Comparison of ENCODE assay signal across 1 cellular context in the genomic region with DNA sequence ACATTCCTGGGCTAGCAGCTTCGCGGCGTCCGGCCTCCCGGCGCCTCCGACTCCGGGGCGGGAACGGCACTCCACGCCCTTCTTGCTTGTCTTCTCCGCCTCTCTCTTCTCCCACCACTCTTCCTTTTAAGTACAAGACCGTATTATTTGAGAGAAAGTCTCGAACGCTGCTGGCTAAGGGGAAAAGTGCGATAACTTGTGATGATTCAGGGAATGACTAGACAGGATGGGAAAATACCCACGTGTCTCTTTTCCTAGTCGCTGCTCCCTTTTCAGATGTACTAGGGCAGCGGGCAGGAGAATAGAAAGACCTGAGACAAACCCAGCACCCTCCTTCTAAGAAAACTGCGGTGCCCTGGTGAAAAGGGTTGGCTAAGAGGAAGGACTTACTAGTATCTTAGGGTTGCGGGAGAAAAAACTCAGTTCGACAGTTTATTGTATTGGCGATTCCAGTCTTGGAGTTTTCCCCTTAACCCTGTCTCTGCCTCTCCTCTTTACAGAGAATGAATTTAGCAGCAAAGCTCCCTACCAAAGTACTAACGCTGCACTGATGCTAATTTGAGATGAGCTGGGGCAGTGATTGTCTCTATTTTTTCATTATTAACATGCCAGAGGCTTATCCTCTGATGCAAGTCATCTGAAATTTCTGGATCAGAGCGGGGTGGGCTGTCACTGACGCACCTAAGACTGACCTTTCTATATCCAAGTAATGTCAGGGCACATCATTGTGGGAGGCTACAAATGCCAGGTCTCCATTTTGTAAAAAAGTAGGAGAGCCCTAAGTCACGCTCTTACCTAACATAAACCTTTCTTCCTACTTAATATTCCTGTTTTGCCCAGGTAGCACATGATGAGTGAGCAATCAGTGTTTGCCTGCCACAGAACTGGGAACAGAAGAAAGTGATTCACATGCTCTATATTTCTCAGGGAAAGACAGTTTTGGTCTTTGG.
TF ChIP-seq lines count a peak whose summit lies in the region.

No MANE protein-coding gene starts in this region.

TF ChIP-seq in HepG2, 621 proteins besides CTCF, POLR2A, EP300 and RAD21 (continued from another document and continues in another):
- TF ChIP-seq, protein P1, sequence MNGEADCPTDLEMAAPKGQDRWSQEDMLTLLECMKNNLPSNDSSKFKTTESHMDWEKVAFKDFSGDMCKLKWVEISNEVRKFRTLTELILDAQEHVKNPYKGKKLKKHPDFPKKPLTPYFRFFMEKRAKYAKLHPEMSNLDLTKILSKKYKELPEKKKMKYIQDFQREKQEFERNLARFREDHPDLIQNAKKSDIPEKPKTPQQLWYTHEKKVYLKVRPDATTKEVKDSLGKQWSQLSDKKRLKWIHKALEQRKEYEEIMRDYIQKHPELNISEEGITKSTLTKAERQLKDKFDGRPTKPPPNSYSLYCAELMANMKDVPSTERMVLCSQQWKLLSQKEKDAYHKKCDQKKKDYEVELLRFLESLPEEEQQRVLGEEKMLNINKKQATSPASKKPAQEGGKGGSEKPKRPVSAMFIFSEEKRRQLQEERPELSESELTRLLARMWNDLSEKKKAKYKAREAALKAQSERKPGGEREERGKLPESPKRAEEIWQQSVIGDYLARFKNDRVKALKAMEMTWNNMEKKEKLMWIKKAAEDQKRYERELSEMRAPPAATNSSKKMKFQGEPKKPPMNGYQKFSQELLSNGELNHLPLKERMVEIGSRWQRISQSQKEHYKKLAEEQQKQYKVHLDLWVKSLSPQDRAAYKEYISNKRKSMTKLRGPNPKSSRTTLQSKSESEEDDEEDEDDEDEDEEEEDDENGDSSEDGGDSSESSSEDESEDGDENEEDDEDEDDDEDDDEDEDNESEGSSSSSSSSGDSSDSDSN (CRISPR knock-in tag; IDR thresholded peaks at IDR 0.05) = no peak; the same call in none of the 2 replicates
- no peak for TF ChIP-seq ZNF180 (CRISPR knock-in tag; IDR thresholded peaks at IDR 0.05; ENCODE audit: borderline replicate concordance, low read depth)
- no peak for TF ChIP-seq ZNF629 (CRISPR knock-in tag; conservative IDR thresholded peaks at IDR 0.05)
- no peak for TF ChIP-seq SETDB1 (CRISPR knock-in tag; IDR thresholded peaks at IDR 0.05; ENCODE audit: borderline replicate concordance)
- no peak for TF ChIP-seq ZNF256 (CRISPR knock-in tag; conservative IDR thresholded peaks at IDR 0.05)
- no peak for TF ChIP-seq ZNF878 (CRISPR knock-in tag; IDR thresholded peaks at IDR 0.05)
- TF ChIP-seq FOXC1 (CRISPR knock-in tag; IDR thresholded peaks at IDR 0.05; ENCODE audit: borderline replicate concordance) = no peak
- TF ChIP-seq AHR (CRISPR knock-in tag; IDR thresholded peaks at IDR 0.05) = no peak
- TF ChIP-seq, protein P2, sequence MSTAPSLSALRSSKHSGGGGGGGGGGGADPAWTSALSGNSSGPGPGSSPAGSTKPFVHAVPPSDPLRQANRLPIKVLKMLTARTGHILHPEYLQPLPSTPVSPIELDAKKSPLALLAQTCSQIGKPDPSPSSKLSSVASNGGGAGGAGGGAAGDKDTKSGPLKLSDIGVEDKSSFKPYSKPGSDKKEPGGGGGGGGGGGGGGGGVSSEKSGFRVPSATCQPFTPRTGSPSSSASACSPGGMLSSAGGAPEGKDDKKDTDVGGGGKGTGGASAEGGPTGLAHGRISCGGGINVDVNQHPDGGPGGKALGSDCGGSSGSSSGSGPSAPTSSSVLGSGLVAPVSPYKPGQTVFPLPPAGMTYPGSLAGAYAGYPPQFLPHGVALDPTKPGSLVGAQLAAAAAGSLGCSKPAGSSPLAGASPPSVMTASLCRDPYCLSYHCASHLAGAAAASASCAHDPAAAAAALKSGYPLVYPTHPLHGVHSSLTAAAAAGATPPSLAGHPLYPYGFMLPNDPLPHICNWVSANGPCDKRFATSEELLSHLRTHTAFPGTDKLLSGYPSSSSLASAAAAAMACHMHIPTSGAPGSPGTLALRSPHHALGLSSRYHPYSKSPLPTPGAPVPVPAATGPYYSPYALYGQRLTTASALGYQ (CRISPR knock-in tag; IDR thresholded peaks at IDR 0.05) = no peak
- TF ChIP-seq, protein P3, sequence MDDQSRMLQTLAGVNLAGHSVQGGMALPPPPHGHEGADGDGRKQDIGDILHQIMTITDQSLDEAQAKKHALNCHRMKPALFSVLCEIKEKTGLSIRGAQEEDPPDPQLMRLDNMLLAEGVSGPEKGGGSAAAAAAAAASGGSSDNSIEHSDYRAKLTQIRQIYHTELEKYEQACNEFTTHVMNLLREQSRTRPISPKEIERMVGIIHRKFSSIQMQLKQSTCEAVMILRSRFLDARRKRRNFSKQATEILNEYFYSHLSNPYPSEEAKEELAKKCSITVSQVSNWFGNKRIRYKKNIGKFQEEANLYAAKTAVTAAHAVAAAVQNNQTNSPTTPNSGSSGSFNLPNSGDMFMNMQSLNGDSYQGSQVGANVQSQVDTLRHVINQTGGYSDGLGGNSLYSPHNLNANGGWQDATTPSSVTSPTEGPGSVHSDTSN (CRISPR knock-in tag; IDR thresholded peaks at IDR 0.05; ENCODE audit: borderline replicate concordance) = no peak
- no peak for TF ChIP-seq ZNF343 (CRISPR knock-in tag; IDR thresholded peaks at IDR 0.05)
- TF ChIP-seq, protein P4, sequence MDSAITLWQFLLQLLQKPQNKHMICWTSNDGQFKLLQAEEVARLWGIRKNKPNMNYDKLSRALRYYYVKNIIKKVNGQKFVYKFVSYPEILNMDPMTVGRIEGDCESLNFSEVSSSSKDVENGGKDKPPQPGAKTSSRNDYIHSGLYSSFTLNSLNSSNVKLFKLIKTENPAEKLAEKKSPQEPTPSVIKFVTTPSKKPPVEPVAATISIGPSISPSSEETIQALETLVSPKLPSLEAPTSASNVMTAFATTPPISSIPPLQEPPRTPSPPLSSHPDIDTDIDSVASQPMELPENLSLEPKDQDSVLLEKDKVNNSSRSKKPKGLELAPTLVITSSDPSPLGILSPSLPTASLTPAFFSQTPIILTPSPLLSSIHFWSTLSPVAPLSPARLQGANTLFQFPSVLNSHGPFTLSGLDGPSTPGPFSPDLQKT (CRISPR knock-in tag; IDR thresholded peaks at IDR 0.05; ENCODE audit: borderline replicate concordance) = no peak
- TF ChIP-seq, protein P5, sequence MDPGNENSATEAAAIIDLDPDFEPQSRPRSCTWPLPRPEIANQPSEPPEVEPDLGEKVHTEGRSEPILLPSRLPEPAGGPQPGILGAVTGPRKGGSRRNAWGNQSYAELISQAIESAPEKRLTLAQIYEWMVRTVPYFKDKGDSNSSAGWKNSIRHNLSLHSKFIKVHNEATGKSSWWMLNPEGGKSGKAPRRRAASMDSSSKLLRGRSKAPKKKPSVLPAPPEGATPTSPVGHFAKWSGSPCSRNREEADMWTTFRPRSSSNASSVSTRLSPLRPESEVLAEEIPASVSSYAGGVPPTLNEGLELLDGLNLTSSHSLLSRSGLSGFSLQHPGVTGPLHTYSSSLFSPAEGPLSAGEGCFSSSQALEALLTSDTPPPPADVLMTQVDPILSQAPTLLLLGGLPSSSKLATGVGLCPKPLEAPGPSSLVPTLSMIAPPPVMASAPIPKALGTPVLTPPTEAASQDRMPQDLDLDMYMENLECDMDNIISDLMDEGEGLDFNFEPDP (CRISPR knock-in tag; conservative IDR thresholded peaks at IDR 0.05) = no peak
- no peak for TF ChIP-seq ZNF335 (CRISPR knock-in tag; IDR thresholded peaks at IDR 0.05)
- no peak for TF ChIP-seq TSC22D2 (CRISPR knock-in tag; IDR thresholded peaks at IDR 0.05; ENCODE audit: borderline replicate concordance)
- no peak for TF ChIP-seq SRF (IDR thresholded peaks at IDR 0.05; ENCODE audit: low read depth, low read length)
- no peak for TF ChIP-seq MEIS2 (CRISPR knock-in tag; IDR thresholded peaks at IDR 0.05)
- TF ChIP-seq PHF21A (CRISPR knock-in tag; IDR thresholded peaks at IDR 0.05) = peak; percentile 57; the same call in 1 of the 2 replicates
- TF ChIP-seq, protein P6, sequence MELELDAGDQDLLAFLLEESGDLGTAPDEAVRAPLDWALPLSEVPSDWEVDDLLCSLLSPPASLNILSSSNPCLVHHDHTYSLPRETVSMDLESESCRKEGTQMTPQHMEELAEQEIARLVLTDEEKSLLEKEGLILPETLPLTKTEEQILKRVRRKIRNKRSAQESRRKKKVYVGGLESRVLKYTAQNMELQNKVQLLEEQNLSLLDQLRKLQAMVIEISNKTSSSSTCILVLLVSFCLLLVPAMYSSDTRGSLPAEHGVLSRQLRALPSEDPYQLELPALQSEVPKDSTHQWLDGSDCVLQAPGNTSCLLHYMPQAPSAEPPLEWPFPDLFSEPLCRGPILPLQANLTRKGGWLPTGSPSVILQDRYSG (CRISPR knock-in tag; IDR thresholded peaks at IDR 0.05) = no peak
- TF ChIP-seq POLR2AphosphoS2 (IDR thresholded peaks at IDR 0.05; ENCODE audit: low read depth, low read length) = no peak
- no peak for TF ChIP-seq ZNF546 (CRISPR knock-in tag; conservative IDR thresholded peaks at IDR 0.05)
- no peak for TF ChIP-seq NR2C2 (CRISPR knock-in tag; IDR thresholded peaks at IDR 0.05; ENCODE audit: borderline replicate concordance)
- TF ChIP-seq, protein P7, sequence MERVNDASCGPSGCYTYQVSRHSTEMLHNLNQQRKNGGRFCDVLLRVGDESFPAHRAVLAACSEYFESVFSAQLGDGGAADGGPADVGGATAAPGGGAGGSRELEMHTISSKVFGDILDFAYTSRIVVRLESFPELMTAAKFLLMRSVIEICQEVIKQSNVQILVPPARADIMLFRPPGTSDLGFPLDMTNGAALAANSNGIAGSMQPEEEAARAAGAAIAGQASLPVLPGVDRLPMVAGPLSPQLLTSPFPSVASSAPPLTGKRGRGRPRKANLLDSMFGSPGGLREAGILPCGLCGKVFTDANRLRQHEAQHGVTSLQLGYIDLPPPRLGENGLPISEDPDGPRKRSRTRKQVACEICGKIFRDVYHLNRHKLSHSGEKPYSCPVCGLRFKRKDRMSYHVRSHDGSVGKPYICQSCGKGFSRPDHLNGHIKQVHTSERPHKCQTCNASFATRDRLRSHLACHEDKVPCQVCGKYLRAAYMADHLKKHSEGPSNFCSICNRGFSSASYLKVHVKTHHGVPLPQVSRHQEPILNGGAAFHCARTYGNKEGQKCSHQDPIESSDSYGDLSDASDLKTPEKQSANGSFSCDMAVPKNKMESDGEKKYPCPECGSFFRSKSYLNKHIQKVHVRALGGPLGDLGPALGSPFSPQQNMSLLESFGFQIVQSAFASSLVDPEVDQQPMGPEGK (CRISPR knock-in tag; IDR thresholded peaks at IDR 0.05) = no peak
- TF ChIP-seq, protein P8, sequence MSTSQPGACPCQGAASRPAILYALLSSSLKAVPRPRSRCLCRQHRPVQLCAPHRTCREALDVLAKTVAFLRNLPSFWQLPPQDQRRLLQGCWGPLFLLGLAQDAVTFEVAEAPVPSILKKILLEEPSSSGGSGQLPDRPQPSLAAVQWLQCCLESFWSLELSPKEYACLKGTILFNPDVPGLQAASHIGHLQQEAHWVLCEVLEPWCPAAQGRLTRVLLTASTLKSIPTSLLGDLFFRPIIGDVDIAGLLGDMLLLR (CRISPR knock-in tag; IDR thresholded peaks at IDR 0.05) = peak; percentile 66; the same call in 1 of the 2 replicates
- TF ChIP-seq ZBTB8A (CRISPR knock-in tag; IDR thresholded peaks at IDR 0.05; ENCODE audit: borderline replicate concordance, low read depth) = no peak
- TF ChIP-seq HCFC1 (IDR thresholded peaks at IDR 0.05; ENCODE audit: low read depth, low read length) = no peak
- no peak for TF ChIP-seq SP5 (CRISPR knock-in tag; IDR thresholded peaks at IDR 0.05; ENCODE audit: borderline replicate concordance, low read depth)
- no peak for TF ChIP-seq ZNF543 (CRISPR knock-in tag; IDR thresholded peaks at IDR 0.05)
- TF ChIP-seq, protein P9, sequence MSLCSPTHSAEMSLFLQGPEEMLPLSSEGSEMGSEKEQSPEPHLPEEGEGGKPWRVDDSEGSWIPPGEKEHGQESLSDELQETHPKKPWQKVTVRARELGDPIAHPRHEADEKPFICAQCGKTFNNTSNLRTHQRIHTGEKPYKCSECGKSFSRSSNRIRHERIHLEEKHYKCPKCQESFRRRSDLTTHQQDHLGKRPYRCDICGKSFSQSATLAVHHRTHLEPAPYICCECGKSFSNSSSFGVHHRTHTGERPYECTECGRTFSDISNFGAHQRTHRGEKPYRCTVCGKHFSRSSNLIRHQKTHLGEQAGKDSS (CRISPR knock-in tag; IDR thresholded peaks at IDR 0.05; ENCODE audit: borderline replicate concordance, low read depth) = no peak
- TF ChIP-seq SMAD9 (CRISPR knock-in tag; IDR thresholded peaks at IDR 0.05) = no peak
- peak; percentile 56 for TF ChIP-seq FOSL2 (CRISPR knock-in tag; IDR thresholded peaks at IDR 0.05)
- TF ChIP-seq, protein P10, sequence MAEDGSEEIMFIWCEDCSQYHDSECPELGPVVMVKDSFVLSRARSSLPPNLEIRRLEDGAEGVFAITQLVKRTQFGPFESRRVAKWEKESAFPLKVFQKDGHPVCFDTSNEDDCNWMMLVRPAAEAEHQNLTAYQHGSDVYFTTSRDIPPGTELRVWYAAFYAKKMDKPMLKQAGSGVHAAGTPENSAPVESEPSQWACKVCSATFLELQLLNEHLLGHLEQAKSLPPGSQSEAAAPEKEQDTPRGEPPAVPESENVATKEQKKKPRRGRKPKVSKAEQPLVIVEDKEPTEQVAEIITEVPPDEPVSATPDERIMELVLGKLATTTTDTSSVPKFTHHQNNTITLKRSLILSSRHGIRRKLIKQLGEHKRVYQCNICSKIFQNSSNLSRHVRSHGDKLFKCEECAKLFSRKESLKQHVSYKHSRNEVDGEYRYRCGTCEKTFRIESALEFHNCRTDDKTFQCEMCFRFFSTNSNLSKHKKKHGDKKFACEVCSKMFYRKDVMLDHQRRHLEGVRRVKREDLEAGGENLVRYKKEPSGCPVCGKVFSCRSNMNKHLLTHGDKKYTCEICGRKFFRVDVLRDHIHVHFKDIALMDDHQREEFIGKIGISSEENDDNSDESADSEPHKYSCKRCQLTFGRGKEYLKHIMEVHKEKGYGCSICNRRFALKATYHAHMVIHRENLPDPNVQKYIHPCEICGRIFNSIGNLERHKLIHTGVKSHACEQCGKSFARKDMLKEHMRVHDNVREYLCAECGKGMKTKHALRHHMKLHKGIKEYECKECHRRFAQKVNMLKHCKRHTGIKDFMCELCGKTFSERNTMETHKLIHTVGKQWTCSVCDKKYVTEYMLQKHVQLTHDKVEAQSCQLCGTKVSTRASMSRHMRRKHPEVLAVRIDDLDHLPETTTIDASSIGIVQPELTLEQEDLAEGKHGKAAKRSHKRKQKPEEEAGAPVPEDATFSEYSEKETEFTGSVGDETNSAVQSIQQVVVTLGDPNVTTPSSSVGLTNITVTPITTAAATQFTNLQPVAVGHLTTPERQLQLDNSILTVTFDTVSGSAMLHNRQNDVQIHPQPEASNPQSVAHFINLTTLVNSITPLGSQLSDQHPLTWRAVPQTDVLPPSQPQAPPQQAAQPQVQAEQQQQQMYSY (CRISPR knock-in tag; IDR thresholded peaks at IDR 0.05) = no peak
- TF ChIP-seq KLF9 (CRISPR knock-in tag; IDR thresholded peaks at IDR 0.05; ENCODE audit: low read depth) = no peak
- TF ChIP-seq MTF2 (CRISPR knock-in tag; IDR thresholded peaks at IDR 0.05; ENCODE audit: borderline replicate concordance) = no peak
- no peak for TF ChIP-seq ZNF7 (CRISPR knock-in tag; IDR thresholded peaks at IDR 0.05)
- TF ChIP-seq, protein P11, sequence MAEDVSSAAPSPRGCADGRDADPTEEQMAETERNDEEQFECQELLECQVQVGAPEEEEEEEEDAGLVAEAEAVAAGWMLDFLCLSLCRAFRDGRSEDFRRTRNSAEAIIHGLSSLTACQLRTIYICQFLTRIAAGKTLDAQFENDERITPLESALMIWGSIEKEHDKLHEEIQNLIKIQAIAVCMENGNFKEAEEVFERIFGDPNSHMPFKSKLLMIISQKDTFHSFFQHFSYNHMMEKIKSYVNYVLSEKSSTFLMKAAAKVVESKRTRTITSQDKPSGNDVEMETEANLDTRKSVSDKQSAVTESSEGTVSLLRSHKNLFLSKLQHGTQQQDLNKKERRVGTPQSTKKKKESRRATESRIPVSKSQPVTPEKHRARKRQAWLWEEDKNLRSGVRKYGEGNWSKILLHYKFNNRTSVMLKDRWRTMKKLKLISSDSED (CRISPR knock-in tag; IDR thresholded peaks at IDR 0.05) = no peak
